In the genomic region with DNA sequence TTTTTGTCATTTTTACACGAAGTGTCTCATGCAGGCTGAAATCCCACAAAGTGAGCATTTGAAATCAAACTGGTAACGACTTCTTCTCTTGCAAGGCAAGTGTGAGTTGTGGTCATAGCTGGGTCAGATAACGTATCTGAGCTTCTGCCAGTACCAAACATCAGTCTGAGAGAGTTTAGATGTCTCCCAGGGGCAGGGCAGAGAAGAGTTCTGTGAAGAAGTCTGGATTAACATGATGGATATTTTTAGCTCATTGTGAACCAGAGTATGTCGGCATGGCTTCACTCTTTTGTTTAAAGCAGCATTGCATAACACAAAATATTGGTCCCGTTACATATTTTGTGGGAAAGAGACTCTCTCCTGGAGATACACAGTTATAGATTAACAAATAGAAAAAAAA, we compare ENCODE assay signal across 29 cellular contexts.
"Had no signal": no experiment of that assay in that cellular context is flagged by ENCODE, and none has a peak within 500 bp of the region (broad histone marks: within the 10 kb centered on the region; RNA-seq: fewer than 3 reads in every experiment).

No MANE protein-coding gene starts in this region.

- DNase-seq: activated CD4-positive, alpha-beta memory T cell treated with anti-CD3 and anti-CD28 coated beads, Interleukin-2, amount 10 ng/mL, durations not matched to agents 7 days and 5 days; activated CD4-positive, alpha-beta T cell treated with anti-CD3 and anti-CD28 coated beads for 36 hours; activated CD4-positive, alpha-beta T cell treated with anti-CD3 and anti-CD28 coated beads, Interleukin-2, amount 10 ng/mL, durations not matched to agents 7 days and 5 days; activated CD4-positive, alpha-beta T cell treated with anti-CD3 and anti-CD28 coated beads, Interleukin-2, amount 50 U/mL, for 4 hours; activated CD4-positive, CD25-positive, alpha-beta regulatory T cell; activated CD4-positive, CD25-positive, alpha-beta regulatory T cell treated with anti-CD3 and anti-CD28 coated beads, Interleukin-2, amount 50 U/mL, for 72 hours; activated CD8-positive, alpha-beta memory T cell treated with anti-CD3 and anti-CD28 coated beads, Interleukin-2, amount 50 U/mL, for 48 hours; activated gamma-delta T cell; activated naive CD4-positive, alpha-beta T cell; activated naive CD4-positive, alpha-beta T cell treated with anti-CD3 and anti-CD28 coated beads, Interleukin-2, amount 10 ng/mL, durations not matched to agents 7 days and 5 days; activated naive CD8-positive, alpha-beta T cell treated with anti-CD3 and anti-CD28 coated beads, Interleukin-2, amount 10 ng/mL, durations not matched to agents 7 days and 5 days; activated T-cell treated with anti-CD3 and anti-CD28 coated beads for 4 hours; activated T-cell treated with anti-CD3 and anti-CD28 coated beads, Interleukin-2, amount 50 U/mL, for 24 hours; activated T-cell treated with anti-CD3 and anti-CD28 coated beads, Interleukin-2, amount 50 U/mL, for 72 hours; dorsolateral prefrontal cortex; effector memory CD4-positive, alpha-beta T cell; endodermal cell; foreskin keratinocyte; gastrocnemius medialis; glutamatergic neuron; heart left ventricle; T-helper 1 cell; T-helper 17 cell; T1000 had no signal

- H3K27ac ChIP-seq: ascending aorta, coronary artery, dorsolateral prefrontal cortex, foreskin keratinocyte, gastrocnemius medialis, heart left ventricle had no signal

- H3K4me1 ChIP-seq: ascending aorta, foreskin keratinocyte, gastrocnemius medialis, heart left ventricle had no signal

- FAIRE-seq: bronchial epithelial cell had no signal

- H3K36me3 ChIP-seq: ascending aorta, gastrocnemius medialis, heart left ventricle had no signal

- H3K4me3 ChIP-seq: ascending aorta, coronary artery, dorsolateral prefrontal cortex, gastrocnemius medialis, heart left ventricle had no signal

- H3K27me3 ChIP-seq: ascending aorta, foreskin keratinocyte, gastrocnemius medialis, heart left ventricle had no signal

- ATAC-seq: activated CD4-positive, alpha-beta T cell treated with anti-CD3 and anti-CD28 coated beads for 36 hours; activated naive CD4-positive, alpha-beta T cell treated with anti-CD3 and anti-CD28 coated beads, Interleukin-2, amount 50 U/mL, for 72 hours; activated T-cell treated with anti-CD3 and anti-CD28 coated beads, Interleukin-2, amount 50 U/mL, for 72 hours; esophagus mucosa; foreskin keratinocyte; gastrocnemius medialis; heart left ventricle; T-helper 17 cell had no signal
